Comparison of ENCODE assay signal across 8 cellular contexts in the genomic region with DNA sequence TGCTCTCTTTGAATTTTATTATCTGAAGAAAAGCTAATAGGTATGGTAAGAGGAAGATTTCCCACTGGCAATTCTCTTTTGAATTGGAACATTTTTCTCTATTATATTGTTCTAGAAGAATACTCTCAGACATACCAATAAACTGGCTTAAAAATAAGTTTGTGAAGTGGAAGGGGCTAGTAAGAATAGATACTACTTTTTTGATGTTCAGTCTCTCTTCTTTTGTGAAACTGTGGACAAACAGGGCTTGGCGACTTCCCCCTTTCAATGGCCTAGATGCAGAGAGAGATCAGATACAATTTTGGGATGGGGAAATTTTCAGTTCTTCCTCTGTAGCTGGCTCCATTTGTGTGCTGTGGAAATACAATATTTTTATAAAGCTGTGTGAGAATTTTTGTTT.
A peak's percentile ranks its signal among the peaks of the same experiment; 100 is the strongest.
DNase-seq lines count a peak whose midpoint lies in the region; ATAC-seq, FAIRE-seq and TF ChIP-seq lines count a peak whose summit lies in the region.

No MANE protein-coding gene starts in this region.

- ATAC-seq in HG03442 (IDR thresholded peaks at IDR 0.05; ENCODE audit: unreplicated experiment) = no peak
- no peak for ATAC-seq in GM19328 (IDR thresholded peaks at IDR 0.05; ENCODE audit: unreplicated experiment)

- H3K4me3 ChIP-seq in astrocyte of the spinal cord (ENCODE audit: low read depth, low read length) = peak overlapping the region; percentile 64

- TF ChIP-seq CTCF in astrocyte of the spinal cord (IDR thresholded peaks at IDR 0.05; ENCODE audit: low read depth, low read length) = no peak

- FAIRE-seq in islet of Langerhans (lab: Jason Lieb, UNC) = peak; percentile 58

- in situ Hi-C loops in astrocyte of the spinal cord (cut with HindIII; ENCODE audit: low sequenced_read_pairs) = loop anchor here (25.0 kb wide), 1 partner anchor 226 kb away; no protein-coding TSS in a partner anchor

- DNase-seq in DMS79 treated with DMSO at 0.1 percent for 48 hours (lab: John Stamatoyannopoulos, UW) = peak; percentile 35
- DNase-seq in DMS79 (lab: John Stamatoyannopoulos, UW) = no peak
- DNase-seq in astrocyte of the spinal cord (ENCODE audit: low read depth, low spot score) = no peak
- peak; percentile 66 for DNase-seq in superior temporal gyrus (ENCODE audit: extremely low spot score)
- DNase-seq in activated effector memory CD4-positive, alpha-beta T cell treated with anti-CD3 and anti-CD28 coated beads, Interleukin-2, amount 50 U/mL, for 16 hours = no peak

Comparison
In these comparisons a context has a peak if more than half of its experiments do, and no peak if none do; other contexts are left out.
1. DNase-seq: peak in DMS79 treated with DMSO at 0.1 percent for 48 hours (single experiment) and superior temporal gyrus (single experiment); none in DMS79 (single experiment), astrocyte of the spinal cord (single experiment) and activated effector memory CD4-positive, alpha-beta T cell treated with anti-CD3 and anti-CD28 coated beads, Interleukin-2, amount 50 U/mL, for 16 hours (single experiment).